ENCODE assay signal across 14 cellular contexts in the genomic region with DNA sequence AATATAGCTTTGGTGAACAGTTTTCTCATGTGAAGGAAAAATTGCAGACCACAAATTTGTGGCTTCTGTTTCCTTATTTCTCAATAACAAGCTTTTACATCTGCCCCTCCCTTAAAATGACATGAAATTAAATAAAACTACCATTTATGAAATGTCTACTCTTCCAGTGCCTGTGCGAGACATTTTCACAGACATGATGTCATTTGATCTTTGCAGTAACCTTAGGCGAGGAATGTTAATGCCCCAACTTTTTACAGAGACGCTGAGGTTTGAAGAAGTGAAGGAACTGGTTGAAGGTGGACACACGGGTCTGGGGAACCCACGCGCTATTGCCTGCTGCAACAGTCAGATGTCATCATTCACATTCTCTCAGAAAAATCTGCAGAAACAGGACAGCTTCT.
DNase-seq lines count a peak whose midpoint lies in the region; ATAC-seq and TF ChIP-seq lines count a peak whose summit lies in the region.
"Had no signal": no experiment of that assay in that cellular context is flagged by ENCODE, and none has a peak within 500 bp of the region (broad histone marks: within the 10 kb centered on the region; RNA-seq: fewer than 3 reads in every experiment).

No MANE protein-coding gene starts in this region.

- TF ChIP-seq EP300 in ovary (IDR thresholded peaks at IDR 0.05): no peak

- H3K4me3 ChIP-seq in CD4-positive, CD25-positive, alpha-beta regulatory T cell (ENCODE audit: low read depth, low read length): peak overlapping the region; percentile 55
- no peak overlapping the region for H3K4me3 ChIP-seq in ovary
- H3K4me3 ChIP-seq: coronary artery, gastrocnemius medialis, MG63 had no signal

- H3K36me3 ChIP-seq in CD4-positive, CD25-positive, alpha-beta regulatory T cell (ENCODE audit: control insufficient read depth, insufficient read depth, low read length): peaks cover 13% of the 10 kb centered on the region
- H3K36me3 ChIP-seq in KOPT-K1 (ENCODE audit: insufficient read depth, low read length): peaks cover 17% of the 10 kb centered on the region
- no peaks in the 10 kb centered on the region for H3K36me3 ChIP-seq in ovary
- H3K36me3 ChIP-seq: MG63 had no signal

- H3K27me3 ChIP-seq in CD4-positive, CD25-positive, alpha-beta regulatory T cell (ENCODE audit: control insufficient read depth, insufficient read depth, low read length): no peaks in the 10 kb centered on the region
- H3K27me3 ChIP-seq in ovary: no peaks in the 10 kb centered on the region
- H3K27me3 ChIP-seq: gastrocnemius medialis, MG63 had no signal

- intact Hi-C loops in ovary (cut with DNase I): loop anchor here in 1 of 4 donors (5.0 kb wide), 1 partner anchor 772 kb away; no protein-coding TSS in a partner anchor

- H3K27me3 Mint-ChIP-seq in CD4-positive, CD25-positive, alpha-beta regulatory T cell: no peaks in the 10 kb centered on the region

- H3K36me3 Mint-ChIP-seq in CD4-positive, CD25-positive, alpha-beta regulatory T cell: peaks cover 22% of the 10 kb centered on the region
- H3K36me3 Mint-ChIP-seq in activated naive CD4-positive, alpha-beta T cell treated with anti-CD3 and anti-CD28 coated beads, Interleukin-2, amount 50 U/mL, for 72 hours: peaks cover 16 to 29% of the 10 kb centered on the region in 2 donors

- peak overlapping the region; percentile 76 for H3K27ac ChIP-seq in CD4-positive, CD25-positive, alpha-beta regulatory T cell (ENCODE audit: insufficient read depth, low read length, poor library complexity, severe bottlenecking)
- peak overlapping the region; percentile 98 for H3K27ac ChIP-seq in KOPT-K1 (ENCODE audit: low read depth, low read length, poor library complexity, severe bottlenecking)
- no peak overlapping the region for H3K27ac ChIP-seq in ovary
- H3K27ac ChIP-seq: coronary artery, gastrocnemius medialis had no signal

- H3K4me3 Mint-ChIP-seq in CD4-positive, CD25-positive, alpha-beta regulatory T cell: peak overlapping the region; percentile 55 to 87 (median 70)

- H3K9me3 ChIP-seq in CD4-positive, CD25-positive, alpha-beta regulatory T cell (ENCODE audit: control insufficient read depth in 2 of 2, low read length in 2 of 2): peaks cover 3 to 5% of the 10 kb centered on the region in 2 experiments
- H3K9me3 ChIP-seq in KOPT-K1 (ENCODE audit: insufficient read depth, low read length, poor library complexity, severe bottlenecking): peaks cover 4% of the 10 kb centered on the region
- H3K9me3 ChIP-seq in ovary: no peaks in the 10 kb centered on the region
- H3K9me3 ChIP-seq: gastrocnemius medialis, MG63 had no signal

- peaks cover 39 to 84% (median 70%) of the 10 kb centered on the region in 4 donors for H3K4me1 Mint-ChIP-seq in CD4-positive, CD25-positive, alpha-beta regulatory T cell

- no peak for TF ChIP-seq POLR2A in ovary (IDR thresholded peaks at IDR 0.05)

- peaks cover 78% of the 10 kb centered on the region for H3K4me1 ChIP-seq in CD4-positive, CD25-positive, alpha-beta regulatory T cell (ENCODE audit: control insufficient read depth, insufficient read depth, low read length, poor library complexity, severe bottlenecking)
- H3K4me1 ChIP-seq in ovary (ENCODE audit: insufficient read depth): no peaks in the 10 kb centered on the region
- H3K4me1 ChIP-seq: gastrocnemius medialis had no signal

- peak overlapping the region; percentile 91 to 95 (median 94) for H3K27ac Mint-ChIP-seq in CD4-positive, CD25-positive, alpha-beta regulatory T cell
- H3K27ac Mint-ChIP-seq in activated naive CD4-positive, alpha-beta T cell treated with anti-CD3 and anti-CD28 coated beads, Interleukin-2, amount 50 U/mL, for 72 hours: peak overlapping the region; percentile 38 to 69

- no peak for ATAC-seq in CD4-positive, CD25-positive, alpha-beta regulatory T cell (ENCODE audit: low read depth in 2 of 2)
- ATAC-seq in activated naive CD4-positive, alpha-beta T cell treated with anti-CD3 and anti-CD28 coated beads, Interleukin-2, amount 50 U/mL, for 72 hours: no peak
- ATAC-seq in HG02759 (IDR thresholded peaks at IDR 0.05; ENCODE audit: unreplicated experiment) (no peak), GM21423 (IDR thresholded peaks at IDR 0.05; ENCODE audit: unreplicated experiment) (no peak)
- ATAC-seq: gastrocnemius medialis had no signal

- DNase-seq in CD4-positive, CD25-positive, alpha-beta regulatory T cell: no peak
- no peak for DNase-seq in activated naive CD4-positive, alpha-beta T cell treated with anti-CD3 and anti-CD28 coated beads, Interleukin-2, amount 50 U/mL, for 72 hours (ENCODE audit: low spot score in 2 of 2)
- DNase-seq in myocyte (ENCODE audit: low read depth) (peak; percentile 7), ovary (no peak)
- no peak for DNase-seq in effector CD4-positive, alpha-beta T cell
- DNase-seq: activated effector memory CD4-positive, alpha-beta T cell treated with anti-CD3 and anti-CD28 coated beads, Interleukin-2, amount 50 U/mL, for 16 hours; gastrocnemius medialis; MG63; NCI-H345; occipital lobe had no signal

- no peak for TF ChIP-seq CTCF in ovary (IDR thresholded peaks at IDR 0.05)

- WGBS in ovary, 3 donors: 85 to 96% (median 87%) methylated on average over 6 of the region's 6 CpGs

- H3K9me3 Mint-ChIP-seq in CD4-positive, CD25-positive, alpha-beta regulatory T cell: peaks cover 0 to 5% (median under 1%) of the 10 kb centered on the region in 7 donors
- H3K9me3 Mint-ChIP-seq in activated naive CD4-positive, alpha-beta T cell treated with anti-CD3 and anti-CD28 coated beads, Interleukin-2, amount 50 U/mL, for 72 hours: peaks cover 4 to 5% of the 10 kb centered on the region in 2 donors

Comparison
In these comparisons a context has a peak if more than half of its experiments do, and no peak if none do; other contexts are left out.
1. H3K27ac ChIP-seq: peak in CD4-positive, CD25-positive, alpha-beta regulatory T cell (single experiment) and KOPT-K1 (single experiment); none in ovary (0 of 2).